ENCODE assay signal across 1 cellular context in the genomic region with DNA sequence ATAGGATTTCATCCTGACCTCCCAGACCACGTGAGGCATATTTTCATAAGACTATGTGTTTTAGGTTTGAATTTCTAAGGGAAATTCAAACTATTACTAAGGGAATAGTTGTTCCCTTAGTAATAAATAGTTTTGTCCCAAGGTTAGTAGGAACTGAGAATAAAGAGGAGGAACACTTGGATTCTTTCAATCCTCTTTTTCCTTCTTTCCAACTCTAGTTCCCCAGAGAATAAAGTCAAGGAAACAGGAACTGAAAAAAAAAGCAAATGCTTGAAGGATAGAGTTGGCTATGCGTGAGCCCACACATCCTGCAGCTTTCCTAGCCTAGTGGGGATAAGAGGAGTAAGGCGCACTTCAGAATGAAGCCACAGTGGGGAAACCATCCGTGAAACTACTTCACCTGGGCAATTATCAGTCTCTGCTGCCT.
TF ChIP-seq lines count a peak whose summit lies in the region.

No MANE protein-coding gene starts in this region.

TF ChIP-seq in K562, 482 proteins besides CTCF, POLR2A, EP300 and RAD21:
- no peak for TF ChIP-seq STAT5A (IDR thresholded peaks at IDR 0.05; ENCODE audit: borderline replicate concordance, low read length)
- TF ChIP-seq ZBTB17 (CRISPR knock-in tag; IDR thresholded peaks at IDR 0.05) = 0 out of 2 replicates have a peak, but pooled peaks have one; percentile 18
- TF ChIP-seq BRCA1 (IDR thresholded peaks at IDR 0.05) = no peak
- TF ChIP-seq BRCA1 (CRISPR knock-in tag; IDR thresholded peaks at IDR 0.05) = no peak
- TF ChIP-seq PML (IDR thresholded peaks at IDR 0.05; ENCODE audit: low read length) = no peak
- TF ChIP-seq, protein P1, sequence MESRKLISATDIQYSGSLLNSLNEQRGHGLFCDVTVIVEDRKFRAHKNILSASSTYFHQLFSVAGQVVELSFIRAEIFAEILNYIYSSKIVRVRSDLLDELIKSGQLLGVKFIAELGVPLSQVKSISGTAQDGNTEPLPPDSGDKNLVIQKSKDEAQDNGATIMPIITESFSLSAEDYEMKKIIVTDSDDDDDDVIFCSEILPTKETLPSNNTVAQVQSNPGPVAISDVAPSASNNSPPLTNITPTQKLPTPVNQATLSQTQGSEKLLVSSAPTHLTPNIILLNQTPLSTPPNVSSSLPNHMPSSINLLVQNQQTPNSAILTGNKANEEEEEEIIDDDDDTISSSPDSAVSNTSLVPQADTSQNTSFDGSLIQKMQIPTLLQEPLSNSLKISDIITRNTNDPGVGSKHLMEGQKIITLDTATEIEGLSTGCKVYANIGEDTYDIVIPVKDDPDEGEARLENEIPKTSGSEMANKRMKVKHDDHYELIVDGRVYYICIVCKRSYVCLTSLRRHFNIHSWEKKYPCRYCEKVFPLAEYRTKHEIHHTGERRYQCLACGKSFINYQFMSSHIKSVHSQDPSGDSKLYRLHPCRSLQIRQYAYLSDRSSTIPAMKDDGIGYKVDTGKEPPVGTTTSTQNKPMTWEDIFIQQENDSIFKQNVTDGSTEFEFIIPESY (CRISPR knock-in tag; IDR thresholded peaks at IDR 0.05) = no peak
- no peak for TF ChIP-seq NONO (IDR thresholded peaks at IDR 0.05; ENCODE audit: low read depth in 2 of 2, low read length in 1 of 2)
- TF ChIP-seq, protein P2, sequence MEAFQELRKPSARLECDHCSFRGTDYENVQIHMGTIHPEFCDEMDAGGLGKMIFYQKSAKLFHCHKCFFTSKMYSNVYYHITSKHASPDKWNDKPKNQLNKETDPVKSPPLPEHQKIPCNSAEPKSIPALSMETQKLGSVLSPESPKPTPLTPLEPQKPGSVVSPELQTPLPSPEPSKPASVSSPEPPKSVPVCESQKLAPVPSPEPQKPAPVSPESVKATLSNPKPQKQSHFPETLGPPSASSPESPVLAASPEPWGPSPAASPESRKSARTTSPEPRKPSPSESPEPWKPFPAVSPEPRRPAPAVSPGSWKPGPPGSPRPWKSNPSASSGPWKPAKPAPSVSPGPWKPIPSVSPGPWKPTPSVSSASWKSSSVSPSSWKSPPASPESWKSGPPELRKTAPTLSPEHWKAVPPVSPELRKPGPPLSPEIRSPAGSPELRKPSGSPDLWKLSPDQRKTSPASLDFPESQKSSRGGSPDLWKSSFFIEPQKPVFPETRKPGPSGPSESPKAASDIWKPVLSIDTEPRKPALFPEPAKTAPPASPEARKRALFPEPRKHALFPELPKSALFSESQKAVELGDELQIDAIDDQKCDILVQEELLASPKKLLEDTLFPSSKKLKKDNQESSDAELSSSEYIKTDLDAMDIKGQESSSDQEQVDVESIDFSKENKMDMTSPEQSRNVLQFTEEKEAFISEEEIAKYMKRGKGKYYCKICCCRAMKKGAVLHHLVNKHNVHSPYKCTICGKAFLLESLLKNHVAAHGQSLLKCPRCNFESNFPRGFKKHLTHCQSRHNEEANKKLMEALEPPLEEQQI (IDR thresholded peaks at IDR 0.05) = no peak
- TF ChIP-seq ZNF311 (CRISPR knock-in tag; IDR thresholded peaks at IDR 0.05) = peak; percentile 21; the same call in 1 of the 2 replicates
- no peak for TF ChIP-seq EWSR1 (IDR thresholded peaks at IDR 0.05; ENCODE audit: borderline replicate concordance, low read depth, partially characterized antibody)
- TF ChIP-seq, protein P3, sequence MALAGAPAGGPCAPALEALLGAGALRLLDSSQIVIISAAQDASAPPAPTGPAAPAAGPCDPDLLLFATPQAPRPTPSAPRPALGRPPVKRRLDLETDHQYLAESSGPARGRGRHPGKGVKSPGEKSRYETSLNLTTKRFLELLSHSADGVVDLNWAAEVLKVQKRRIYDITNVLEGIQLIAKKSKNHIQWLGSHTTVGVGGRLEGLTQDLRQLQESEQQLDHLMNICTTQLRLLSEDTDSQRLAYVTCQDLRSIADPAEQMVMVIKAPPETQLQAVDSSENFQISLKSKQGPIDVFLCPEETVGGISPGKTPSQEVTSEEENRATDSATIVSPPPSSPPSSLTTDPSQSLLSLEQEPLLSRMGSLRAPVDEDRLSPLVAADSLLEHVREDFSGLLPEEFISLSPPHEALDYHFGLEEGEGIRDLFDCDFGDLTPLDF (CRISPR knock-in tag; IDR thresholded peaks at IDR 0.05) = no peak
- no peak for TF ChIP-seq GABPA (tag; conservative IDR thresholded peaks at IDR 0.05; ENCODE audit: low read depth)
